In genomic region chr17:42617956-42618431, GRCh38 we compare ENCODE assay signal across 10 cellular contexts. TPM values are rescaled to one million over a fixed set of nuclear protein-coding genes. Genes with fewer than 3 reads are reported as not detected.
DNase-seq lines count a peak whose midpoint lies in the region; ATAC-seq and TF ChIP-seq lines count a peak whose summit lies in the region.
"Had no signal": no experiment of that assay in that cellular context is flagged by ENCODE, and none has a peak within 500 bp of the region (broad histone marks: within the 10 kb centered on the region; RNA-seq: fewer than 3 reads in every experiment).

No MANE protein-coding gene starts in this region.

- no peak overlapping the region for H3K4me3 Mint-ChIP-seq in activated CD8-positive, alpha-beta memory T cell treated with anti-CD3 and anti-CD28 coated beads, Interleukin-2, amount 10 ng/mL, durations not matched to agents 7 days and 5 days
- H3K4me3 Mint-ChIP-seq in brain: no peak overlapping the region
- no peak overlapping the region for H3K4me3 Mint-ChIP-seq in activated T-helper 2 cell treated with anti-CD3 and anti-CD28 coated beads, Interferon-gamma antibody, Interleukin-2, Interleukin-4, amounts not matched to agents 10 μg/mL and 5 μg/mL and 100 μg/mL, durations not matched to agents 14 hours and 24 hours and 36 hours (ENCODE audit: low read depth)
- no peak overlapping the region for H3K4me3 Mint-ChIP-seq in activated CD4-positive, alpha-beta memory T cell treated with anti-CD3 and anti-CD28 coated beads, Interleukin-2, amount 10 ng/mL, durations not matched to agents 7 days and 5 days
- H3K4me3 Mint-ChIP-seq: CD4-positive, CD25-positive, alpha-beta regulatory T cell had no signal

- POLR2A ChIA-PET in activated CD4-positive, alpha-beta memory T cell treated with anti-CD3 and anti-CD28 coated beads, Interleukin-2, amount 10 ng/mL, durations not matched to agents 7 days and 5 days (lab: Charles Lee): interaction anchor here (1.0 kb wide), 1 partner anchor 11 kb away, joined by 3 read pairs; no protein-coding TSS in a partner anchor

- peaks cover 0 to 20% (median 4%) of the 10 kb centered on the region in 4 donors for H3K36me3 ChIP-seq in transverse colon

- 66 to 100% methylated on average over 1 to 4 of the region's 4 CpGs for WGBS in transverse colon (ENCODE audit: low coverage in 1 of 2), 2 donors

- peak overlapping the region in 2 of 4 donors; percentile 42 to 59 for H3K27ac ChIP-seq in transverse colon
- peak overlapping the region in 7 of 59 donors; percentile 7 to 56 (median 28) for H3K27ac ChIP-seq in dorsolateral prefrontal cortex

- no peak for ATAC-seq in activated CD8-positive, alpha-beta memory T cell treated with anti-CD3 and anti-CD28 coated beads, Interleukin-2, amount 10 ng/mL, durations not matched to agents 7 days and 5 days
- ATAC-seq in HG03097 (IDR thresholded peaks at IDR 0.05; ENCODE audit: low FRiP score, unreplicated experiment): peak; percentile 16

- no peak for TF ChIP-seq CTCF in brain (conservative IDR thresholded peaks at IDR 0.05)
- TF ChIP-seq CTCF in transverse colon (IDR thresholded peaks at IDR 0.05): no peak
- TF ChIP-seq CTCF in dorsolateral prefrontal cortex (IDR thresholded peaks at IDR 0.05 in 54 of 56, conservative IDR thresholded peaks at IDR 0.05 in 2 of 56; ENCODE audit: low read depth in 1 of 56, partially characterized antibody in 56 of 56): no peak

- H3K4me3 ChIP-seq in transverse colon (no peak overlapping the region), dorsolateral prefrontal cortex (no peak overlapping the region)

- H3K4me1 ChIP-seq in transverse colon: peaks cover 0 to 12% (median 2%) of the 10 kb centered on the region in 4 donors

- intact Hi-C loops in transverse colon (cut with DNase I; ENCODE audit: low total_unique reads) (loop anchor here (5.0 kb wide), 1 partner anchor 1689 kb away; the partner anchor contains the start of gene RUNDC3A), dorsolateral prefrontal cortex (cut with DNase I) (no loop called here)
- intact Hi-C loops in activated T-helper 2 cell treated with anti-CD3 and anti-CD28 coated beads, Interferon-gamma antibody, Interleukin-2, Interleukin-4, amounts not matched to agents 10 μg/mL and 5 μg/mL and 100 μg/mL, durations not matched to agents 14 hours and 24 hours and 36 hours (cut with micrococcal nuclease): no loop called here

- no peaks in the 10 kb centered on the region for H3K9me3 Mint-ChIP-seq in activated CD8-positive, alpha-beta memory T cell treated with anti-CD3 and anti-CD28 coated beads, Interleukin-2, amount 10 ng/mL, durations not matched to agents 7 days and 5 days (ENCODE audit: low read depth)
- no peaks in the 10 kb centered on the region for H3K9me3 Mint-ChIP-seq in brain
- no peaks in the 10 kb centered on the region for H3K9me3 Mint-ChIP-seq in activated T-helper 2 cell treated with anti-CD3 and anti-CD28 coated beads, Interferon-gamma antibody, Interleukin-2, Interleukin-4, amounts not matched to agents 10 μg/mL and 5 μg/mL and 100 μg/mL, durations not matched to agents 14 hours and 24 hours and 36 hours
- no peaks in the 10 kb centered on the region for H3K9me3 Mint-ChIP-seq in activated CD4-positive, alpha-beta memory T cell treated with anti-CD3 and anti-CD28 coated beads, Interleukin-2, amount 10 ng/mL, durations not matched to agents 7 days and 5 days
- H3K9me3 Mint-ChIP-seq: CD4-positive, CD25-positive, alpha-beta regulatory T cell had no signal

- in situ Hi-C loops in transverse colon (cut with MboI; ENCODE audit: low pct_ligation_motif_present in 1 of 4, low pct_unique_long_range_greater_than_20kb in 1 of 4, low sequenced_read_pairs in 3 of 4): no loop called here

- H3K27me3 Mint-ChIP-seq in activated CD8-positive, alpha-beta memory T cell treated with anti-CD3 and anti-CD28 coated beads, Interleukin-2, amount 10 ng/mL, durations not matched to agents 7 days and 5 days: no peaks in the 10 kb centered on the region
- no peaks in the 10 kb centered on the region for H3K27me3 Mint-ChIP-seq in brain
- peaks cover 5% of the 10 kb centered on the region for H3K27me3 Mint-ChIP-seq in activated T-helper 2 cell treated with anti-CD3 and anti-CD28 coated beads, Interferon-gamma antibody, Interleukin-2, Interleukin-4, amounts not matched to agents 10 μg/mL and 5 μg/mL and 100 μg/mL, durations not matched to agents 14 hours and 24 hours and 36 hours (ENCODE audit: low read depth)
- H3K27me3 Mint-ChIP-seq in activated CD4-positive, alpha-beta memory T cell treated with anti-CD3 and anti-CD28 coated beads, Interleukin-2, amount 10 ng/mL, durations not matched to agents 7 days and 5 days: no peaks in the 10 kb centered on the region
- H3K27me3 Mint-ChIP-seq: CD4-positive, CD25-positive, alpha-beta regulatory T cell had no signal

- H3K27ac Mint-ChIP-seq in activated CD8-positive, alpha-beta memory T cell treated with anti-CD3 and anti-CD28 coated beads, Interleukin-2, amount 10 ng/mL, durations not matched to agents 7 days and 5 days: peak overlapping the region; percentile 63
- H3K27ac Mint-ChIP-seq in brain: peak overlapping the region in 4 of 5 experiments; percentile 68 to 83 (median 72)
- H3K27ac Mint-ChIP-seq in activated T-helper 2 cell treated with anti-CD3 and anti-CD28 coated beads, Interferon-gamma antibody, Interleukin-2, Interleukin-4, amounts not matched to agents 10 μg/mL and 5 μg/mL and 100 μg/mL, durations not matched to agents 14 hours and 24 hours and 36 hours: no peak overlapping the region
- H3K27ac Mint-ChIP-seq in activated CD4-positive, alpha-beta memory T cell treated with anti-CD3 and anti-CD28 coated beads, Interleukin-2, amount 10 ng/mL, durations not matched to agents 7 days and 5 days: no peak overlapping the region
- H3K27ac Mint-ChIP-seq: CD4-positive, CD25-positive, alpha-beta regulatory T cell had no signal

- TF ChIP-seq EP300 in transverse colon (IDR thresholded peaks at IDR 0.05; ENCODE audit: low read depth): no peak

- CTCF ChIA-PET in activated CD8-positive, alpha-beta memory T cell treated with anti-CD3 and anti-CD28 coated beads, Interleukin-2, amount 10 ng/mL, durations not matched to agents 7 days and 5 days (lab: Charles Lee): interaction anchor here (0.6 to 2.0 kb wide), 5 partner anchors 9 to 576 kb away, joined by 3 to 13 read pairs (median 3); partner anchors contain the start of genes CNTD1, COA3, RETREG3 and TUBG1
- CTCF ChIA-PET in activated CD4-positive, alpha-beta memory T cell treated with anti-CD3 and anti-CD28 coated beads, Interleukin-2, amount 10 ng/mL, durations not matched to agents 7 days and 5 days (lab: Charles Lee): no interaction called here

- H3K4me1 Mint-ChIP-seq in activated CD8-positive, alpha-beta memory T cell treated with anti-CD3 and anti-CD28 coated beads, Interleukin-2, amount 10 ng/mL, durations not matched to agents 7 days and 5 days: peaks cover 16% of the 10 kb centered on the region
- H3K4me1 Mint-ChIP-seq in brain: peaks cover 17% of the 10 kb centered on the region
- H3K4me1 Mint-ChIP-seq in activated T-helper 2 cell treated with anti-CD3 and anti-CD28 coated beads, Interferon-gamma antibody, Interleukin-2, Interleukin-4, amounts not matched to agents 10 μg/mL and 5 μg/mL and 100 μg/mL, durations not matched to agents 14 hours and 24 hours and 36 hours (ENCODE audit: low read depth): peaks cover 7% of the 10 kb centered on the region
- H3K4me1 Mint-ChIP-seq in activated CD4-positive, alpha-beta memory T cell treated with anti-CD3 and anti-CD28 coated beads, Interleukin-2, amount 10 ng/mL, durations not matched to agents 7 days and 5 days: peaks cover 12% of the 10 kb centered on the region
- H3K4me1 Mint-ChIP-seq: CD4-positive, CD25-positive, alpha-beta regulatory T cell had no signal

- no peaks in the 10 kb centered on the region for H3K27me3 ChIP-seq in transverse colon
- H3K27me3 ChIP-seq in dorsolateral prefrontal cortex: no peaks in the 10 kb centered on the region

- H3K36me3 Mint-ChIP-seq in activated CD8-positive, alpha-beta memory T cell treated with anti-CD3 and anti-CD28 coated beads, Interleukin-2, amount 10 ng/mL, durations not matched to agents 7 days and 5 days: peaks cover 23% of the 10 kb centered on the region
- peaks cover 25% of the 10 kb centered on the region for H3K36me3 Mint-ChIP-seq in brain
- H3K36me3 Mint-ChIP-seq in activated T-helper 2 cell treated with anti-CD3 and anti-CD28 coated beads, Interferon-gamma antibody, Interleukin-2, Interleukin-4, amounts not matched to agents 10 μg/mL and 5 μg/mL and 100 μg/mL, durations not matched to agents 14 hours and 24 hours and 36 hours (ENCODE audit: low read depth): peaks cover 27% of the 10 kb centered on the region
- peaks cover 25% of the 10 kb centered on the region for H3K36me3 Mint-ChIP-seq in activated CD4-positive, alpha-beta memory T cell treated with anti-CD3 and anti-CD28 coated beads, Interleukin-2, amount 10 ng/mL, durations not matched to agents 7 days and 5 days (ENCODE audit: low read depth)

- no peak for DNase-seq in activated CD8-positive, alpha-beta memory T cell treated with anti-CD3 and anti-CD28 coated beads, Interleukin-2, amount 10 ng/mL, durations not matched to agents 7 days and 5 days
- no peak for DNase-seq in activated CD8-positive, alpha-beta memory T cell treated with anti-CD3 and anti-CD28 coated beads, Interleukin-2, amount 50 U/mL, for 4 hours
- DNase-seq in transverse colon (peak; percentile 20), dorsolateral prefrontal cortex (no peak)
- DNase-seq in activated T-helper 2 cell treated with anti-CD3 and anti-CD28 coated beads, Interferon-gamma antibody, Interleukin-2, Interleukin-4, amounts not matched to agents 10 μg/mL and 5 μg/mL and 100 μg/mL, durations not matched to agents 14 hours and 24 hours and 36 hours (ENCODE audit: low spot score): no peak
- no peak for DNase-seq in activated CD4-positive, alpha-beta memory T cell treated with anti-CD3 and anti-CD28 coated beads, Interleukin-2, amount 10 ng/mL, durations not matched to agents 7 days and 5 days
- DNase-seq: CD4-positive, CD25-positive, alpha-beta regulatory T cell; NCI-H2171 had no signal

- H3K9me3 ChIP-seq in transverse colon: no peaks in the 10 kb centered on the region

- TF ChIP-seq POLR2A in transverse colon (IDR thresholded peaks at IDR 0.05): no peak

RNA-seq across cellular contexts. Expression of gene TUBG1, which starts 8.5 kb away (rescaled TPM):
- 100 to 1,000 TPM in 1 of 2 experiments, 10 to 100 TPM in 1; 92.3 to 103 TPM for total RNA-seq in activated CD8-positive, alpha-beta memory T cell treated with anti-CD3 and anti-CD28 coated beads, Interleukin-2, amount 10 ng/mL, durations not matched to agents 7 days and 5 days
- polyA plus RNA-seq in brain (ENCODE audit: insufficient read depth, low read depth, low replicate concordance): 207 TPM
- total RNA-seq in transverse colon: 10 to 100 TPM in 2 of 4 donors, 1 to 10 TPM in 2; 6.0 to 27.7 (median 14.3) TPM
- 85.5 and 94.9 TPM in 2 replicates for total RNA-seq in activated T-helper 2 cell treated with anti-CD3 and anti-CD28 coated beads, Interferon-gamma antibody, Interleukin-2, Interleukin-4, amounts not matched to agents 10 μg/mL and 5 μg/mL and 100 μg/mL, durations not matched to agents 14 hours and 24 hours and 36 hours
- total RNA-seq in activated CD4-positive, alpha-beta memory T cell treated with anti-CD3 and anti-CD28 coated beads, Interleukin-2, amount 10 ng/mL, durations not matched to agents 7 days and 5 days: 10 to 100 TPM; 53.3 to 56.3 TPM
- total RNA-seq in dorsolateral prefrontal cortex: 10 to 100 TPM; 29.0 to 81.9 (median 52.2) TPM

RNA-seq across cellular contexts. Expression of gene RETREG3, which starts 8.8 kb away (rescaled TPM):
- total RNA-seq in activated CD8-positive, alpha-beta memory T cell treated with anti-CD3 and anti-CD28 coated beads, Interleukin-2, amount 10 ng/mL, durations not matched to agents 7 days and 5 days: 10 to 100 TPM; 46.7 to 54.2 TPM
- polyA plus RNA-seq in brain (ENCODE audit: insufficient read depth, low read depth, low replicate concordance): 24.5 TPM
- total RNA-seq in transverse colon: 10 to 100 TPM; 47.2 to 71.8 (median 59.0) TPM
- total RNA-seq in activated T-helper 2 cell treated with anti-CD3 and anti-CD28 coated beads, Interferon-gamma antibody, Interleukin-2, Interleukin-4, amounts not matched to agents 10 μg/mL and 5 μg/mL and 100 μg/mL, durations not matched to agents 14 hours and 24 hours and 36 hours: 37.7 and 39.0 TPM in 2 replicates
- total RNA-seq in activated CD4-positive, alpha-beta memory T cell treated with anti-CD3 and anti-CD28 coated beads, Interleukin-2, amount 10 ng/mL, durations not matched to agents 7 days and 5 days: 10 to 100 TPM; 73.9 to 75.5 TPM
- total RNA-seq in dorsolateral prefrontal cortex: 10 to 100 TPM; 38.8 to 64.5 (median 50.8) TPM

RNA-seq across cellular contexts. Expression of gene PSMC3IP, which starts 40.5 kb away (rescaled TPM):
- total RNA-seq in activated CD8-positive, alpha-beta memory T cell treated with anti-CD3 and anti-CD28 coated beads, Interleukin-2, amount 10 ng/mL, durations not matched to agents 7 days and 5 days: 10 to 100 TPM; 24.4 to 25.5 TPM
- 23.6 TPM for polyA plus RNA-seq in brain (ENCODE audit: insufficient read depth, low read depth, low replicate concordance)
- 1 to 10 TPM in 2 of 4 donors, under 1 TPM in 1, not detected in 1; 0.96 to 2.6 (median 1.3) TPM for total RNA-seq in transverse colon
- total RNA-seq in activated T-helper 2 cell treated with anti-CD3 and anti-CD28 coated beads, Interferon-gamma antibody, Interleukin-2, Interleukin-4, amounts not matched to agents 10 μg/mL and 5 μg/mL and 100 μg/mL, durations not matched to agents 14 hours and 24 hours and 36 hours: 23.3 and 26.6 TPM in 2 replicates
- total RNA-seq in activated CD4-positive, alpha-beta memory T cell treated with anti-CD3 and anti-CD28 coated beads, Interleukin-2, amount 10 ng/mL, durations not matched to agents 7 days and 5 days: 10 to 100 TPM; 14.7 to 16.1 TPM
- total RNA-seq in dorsolateral prefrontal cortex: 10 to 100 TPM in 2 of 120 experiments, 1 to 10 TPM in 118; 1.4 to 11.5 (median 5.9) TPM

RNA-seq across cellular contexts. Expression of gene TUBG2, which starts 41.1 kb away (rescaled TPM):
- total RNA-seq in activated CD8-positive, alpha-beta memory T cell treated with anti-CD3 and anti-CD28 coated beads, Interleukin-2, amount 10 ng/mL, durations not matched to agents 7 days and 5 days: 10 to 100 TPM; 13.5 to 14.6 TPM
- polyA plus RNA-seq in brain (ENCODE audit: insufficient read depth, low read depth, low replicate concordance): 65.3 TPM
- total RNA-seq in transverse colon: 10 to 100 TPM in 3 of 4 donors, 1 to 10 TPM in 1; 9.6 to 53.1 (median 26.7) TPM
- total RNA-seq in activated T-helper 2 cell treated with anti-CD3 and anti-CD28 coated beads, Interferon-gamma antibody, Interleukin-2, Interleukin-4, amounts not matched to agents 10 μg/mL and 5 μg/mL and 100 μg/mL, durations not matched to agents 14 hours and 24 hours and 36 hours: 12.2 and 12.6 TPM in 2 replicates
- 1 to 10 TPM; 7.2 to 7.5 TPM for total RNA-seq in activated CD4-positive, alpha-beta memory T cell treated with anti-CD3 and anti-CD28 coated beads, Interleukin-2, amount 10 ng/mL, durations not matched to agents 7 days and 5 days
- 100 to 1,000 TPM in 77 of 120 experiments, 10 to 100 TPM in 43; 64.3 to 154 (median 106) TPM for total RNA-seq in dorsolateral prefrontal cortex

RNA-seq across cellular contexts. Expression of gene MLX, which starts 51.1 kb away (rescaled TPM):
- total RNA-seq in activated CD8-positive, alpha-beta memory T cell treated with anti-CD3 and anti-CD28 coated beads, Interleukin-2, amount 10 ng/mL, durations not matched to agents 7 days and 5 days: 10 to 100 TPM; 54.8 to 60.4 TPM
- 49.5 TPM for polyA plus RNA-seq in brain (ENCODE audit: insufficient read depth, low read depth, low replicate concordance)
- total RNA-seq in transverse colon (100 to 1,000 TPM in 3 of 4 donors, 10 to 100 TPM in 1; 81.3 to 191 (median 143) TPM), dorsolateral prefrontal cortex (10 to 100 TPM; 16.9 to 36.3 (median 26.3) TPM)
- 54.8 and 60.0 TPM in 2 replicates for total RNA-seq in activated T-helper 2 cell treated with anti-CD3 and anti-CD28 coated beads, Interferon-gamma antibody, Interleukin-2, Interleukin-4, amounts not matched to agents 10 μg/mL and 5 μg/mL and 100 μg/mL, durations not matched to agents 14 hours and 24 hours and 36 hours
- total RNA-seq in activated CD4-positive, alpha-beta memory T cell treated with anti-CD3 and anti-CD28 coated beads, Interleukin-2, amount 10 ng/mL, durations not matched to agents 7 days and 5 days: 10 to 100 TPM; 52.2 to 53.8 TPM

Comparison
In these comparisons a context has a peak if more than half of its experiments do, and no peak if none do; other contexts are left out.
1. H3K27ac Mint-ChIP-seq: peak in activated CD8-positive, alpha-beta memory T cell treated with anti-CD3 and anti-CD28 coated beads, Interleukin-2, amount 10 ng/mL, durations not matched to agents 7 days and 5 days (single experiment) and brain (4 of 5); none in activated T-helper 2 cell treated with anti-CD3 and anti-CD28 coated beads, Interferon-gamma antibody, Interleukin-2, Interleukin-4, amounts not matched to agents 10 μg/mL and 5 μg/mL and 100 μg/mL, durations not matched to agents 14 hours and 24 hours and 36 hours (single experiment) and activated CD4-positive, alpha-beta memory T cell treated with anti-CD3 and anti-CD28 coated beads, Interleukin-2, amount 10 ng/mL, durations not matched to agents 7 days and 5 days (single experiment).